Comparison of ENCODE assay signal across 18 cellular contexts in the genomic region with DNA sequence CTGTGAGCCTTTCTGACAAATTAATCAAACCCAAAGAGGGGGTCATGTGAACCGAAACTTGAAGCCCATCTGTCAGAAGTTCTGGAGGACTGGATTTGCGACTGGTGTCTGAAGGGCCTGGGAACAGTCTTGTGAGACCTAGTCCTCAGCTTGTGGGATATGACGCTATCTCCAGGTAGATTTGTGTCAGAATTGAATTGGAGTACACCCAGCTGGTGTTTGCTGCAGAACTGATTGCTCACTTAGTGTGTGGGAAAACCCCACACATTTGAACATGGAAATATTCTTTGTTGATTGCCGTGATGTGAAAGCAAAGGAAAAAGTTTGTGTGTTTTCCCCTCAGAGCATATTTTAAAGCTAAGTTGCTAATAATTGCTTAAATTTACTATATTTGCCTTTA. TPM values are rescaled to one million over a fixed set of nuclear protein-coding genes. Genes with fewer than 3 reads are reported as not detected.
DNase-seq lines count a peak whose midpoint lies in the region; ATAC-seq and TF ChIP-seq lines count a peak whose summit lies in the region.
"Had no signal": no experiment of that assay in that cellular context is flagged by ENCODE, and none has a peak within 500 bp of the region (broad histone marks: within the 10 kb centered on the region; RNA-seq: fewer than 3 reads in every experiment).

No MANE protein-coding gene starts in this region.

- no TSS peak for BruUV-seq in PC-9 (replicated peaks; lab: Mats Ljungman, UMichigan)

- no peaks in the 10 kb centered on the region for H3F3A ChIP-seq in PC-9 (ENCODE audit: insufficient read depth, low read depth)

- no peaks in the 10 kb centered on the region for H3K36me3 ChIP-seq in PC-9 (ENCODE audit: low read depth)
- H3K36me3 ChIP-seq: cardiac muscle cell, gastrocnemius medialis, SJSA1 had no signal

- H2AFZ ChIP-seq in PC-9: no peak overlapping the region

- peaks cover 13% of the 10 kb centered on the region for H3K36me3 Mint-ChIP-seq in activated CD4-positive, alpha-beta T cell treated with anti-CD3 and anti-CD28 coated beads for 36 hours (ENCODE audit: low read depth)
- peaks cover 9% of the 10 kb centered on the region for H3K36me3 Mint-ChIP-seq in activated CD4-positive, alpha-beta T cell treated with anti-CD3 and anti-CD28 coated beads, Interleukin-2, amount 10 ng/mL, durations not matched to agents 7 days and 5 days (ENCODE audit: low read depth)
- peaks cover 11% of the 10 kb centered on the region for H3K36me3 Mint-ChIP-seq in stimulated activated naive CD8-positive, alpha-beta T cell treated with anti-CD3 and anti-CD28 coated beads, Interleukin-15, Interleukin-2, amounts not matched to agents 100 ng/mL and 50 ng/mL, for 24 hours (ENCODE audit: low read depth)

- no peak overlapping the region for H3K27ac Mint-ChIP-seq in activated CD4-positive, alpha-beta T cell treated with anti-CD3 and anti-CD28 coated beads for 36 hours
- H3K27ac Mint-ChIP-seq in activated CD4-positive, alpha-beta T cell treated with anti-CD3 and anti-CD28 coated beads, Interleukin-2, amount 10 ng/mL, durations not matched to agents 7 days and 5 days: no peak overlapping the region
- peak overlapping the region; percentile 45 for H3K27ac Mint-ChIP-seq in stimulated activated naive CD8-positive, alpha-beta T cell treated with anti-CD3 and anti-CD28 coated beads, Interleukin-15, Interleukin-2, amounts not matched to agents 100 ng/mL and 50 ng/mL, for 24 hours
- H3K27ac Mint-ChIP-seq: nephron had no signal

- no peak overlapping the region for H3K4me3 ChIP-seq in PC-9
- H3K4me3 ChIP-seq: cardiac muscle cell, gastrocnemius medialis, SJSA1 had no signal

- 0 out of 2 replicates have a peak, but pooled peaks cover 6% of the 10 kb centered on the region for H3K27me3 ChIP-seq in PC-9 (ENCODE audit: insufficient read depth, low read depth)
- H3K27me3 ChIP-seq: cardiac muscle cell, SJSA1 had no signal

- peaks cover 4% of the 10 kb centered on the region for H3K4me1 Mint-ChIP-seq in activated CD4-positive, alpha-beta T cell treated with anti-CD3 and anti-CD28 coated beads for 36 hours
- no peaks in the 10 kb centered on the region for H3K4me1 Mint-ChIP-seq in activated CD4-positive, alpha-beta T cell treated with anti-CD3 and anti-CD28 coated beads, Interleukin-2, amount 10 ng/mL, durations not matched to agents 7 days and 5 days
- H3K4me1 Mint-ChIP-seq in stimulated activated naive CD8-positive, alpha-beta T cell treated with anti-CD3 and anti-CD28 coated beads, Interleukin-15, Interleukin-2, amounts not matched to agents 100 ng/mL and 50 ng/mL, for 24 hours (ENCODE audit: low read depth): peaks cover 9% of the 10 kb centered on the region
- H3K4me1 Mint-ChIP-seq: nephron had no signal

- no peaks in the 10 kb centered on the region for H3K9me3 Mint-ChIP-seq in activated CD4-positive, alpha-beta T cell treated with anti-CD3 and anti-CD28 coated beads for 36 hours (ENCODE audit: low read depth)
- no peaks in the 10 kb centered on the region for H3K9me3 Mint-ChIP-seq in activated CD4-positive, alpha-beta T cell treated with anti-CD3 and anti-CD28 coated beads, Interleukin-2, amount 10 ng/mL, durations not matched to agents 7 days and 5 days
- no peaks in the 10 kb centered on the region for H3K9me3 Mint-ChIP-seq in stimulated activated naive CD8-positive, alpha-beta T cell treated with anti-CD3 and anti-CD28 coated beads, Interleukin-15, Interleukin-2, amounts not matched to agents 100 ng/mL and 50 ng/mL, for 24 hours

- POLR2A ChIA-PET in activated CD4-positive, alpha-beta T cell treated with anti-CD3 and anti-CD28 coated beads for 36 hours (lab: Charles Lee): no interaction called here
- POLR2A ChIA-PET in activated CD4-positive, alpha-beta T cell treated with anti-CD3 and anti-CD28 coated beads, Interleukin-2, amount 10 ng/mL, durations not matched to agents 7 days and 5 days (lab: Charles Lee): no interaction called here
- POLR2A ChIA-PET in PC-9 (lab: Charles Lee; ENCODE audit: unreplicated experiment): interaction anchor here (0.7 kb wide), 1 partner anchor 388 kb away, joined by 6 read pairs; no protein-coding TSS in a partner anchor

- H3K4me3 Mint-ChIP-seq in activated CD4-positive, alpha-beta T cell treated with anti-CD3 and anti-CD28 coated beads for 36 hours: no peak overlapping the region
- H3K4me3 Mint-ChIP-seq in activated CD4-positive, alpha-beta T cell treated with anti-CD3 and anti-CD28 coated beads, Interleukin-2, amount 10 ng/mL, durations not matched to agents 7 days and 5 days: no peak overlapping the region
- no peak overlapping the region for H3K4me3 Mint-ChIP-seq in stimulated activated naive CD8-positive, alpha-beta T cell treated with anti-CD3 and anti-CD28 coated beads, Interleukin-15, Interleukin-2, amounts not matched to agents 100 ng/mL and 50 ng/mL, for 24 hours
- H3K4me3 Mint-ChIP-seq: nephron had no signal

- ATAC-seq in activated CD4-positive, alpha-beta T cell treated with anti-CD3 and anti-CD28 coated beads for 36 hours: peak; percentile 83
- ATAC-seq in GM21723 (IDR thresholded peaks at IDR 0.05; ENCODE audit: unreplicated experiment): peak; percentile 89
- ATAC-seq in HG03095 (IDR thresholded peaks at IDR 0.05; ENCODE audit: unreplicated experiment): peak; percentile 81
- ATAC-seq: gastrocnemius medialis had no signal

- no peaks in the 10 kb centered on the region for H3K4me1 ChIP-seq in PC-9 (replicated peaks; ENCODE audit: insufficient read depth)
- H3K4me1 ChIP-seq: gastrocnemius medialis, SJSA1 had no signal

- no peaks in the 10 kb centered on the region for H3K9me2 ChIP-seq in PC-9 (ENCODE audit: insufficient read depth)

- CTCF ChIA-PET in activated CD4-positive, alpha-beta T cell treated with anti-CD3 and anti-CD28 coated beads for 36 hours (lab: Charles Lee): interaction anchor here (1.0 to 2.9 kb wide), 2 partner anchors 13 to 18 kb away, joined by 3 to 14 read pairs; no protein-coding TSS in a partner anchor
- CTCF ChIA-PET in activated CD4-positive, alpha-beta T cell treated with anti-CD3 and anti-CD28 coated beads, Interleukin-2, amount 10 ng/mL, durations not matched to agents 7 days and 5 days (lab: Charles Lee): interaction anchor here (1.4 to 2.0 kb wide), 2 partner anchors 13 to 23 kb away, joined by 5 read pairs; no protein-coding TSS in a partner anchor
- CTCF ChIA-PET in PC-9 (lab: Charles Lee): no interaction called here

- H3K9me3 ChIP-seq in PC-9 (ENCODE audit: insufficient read depth, low read depth): no peaks in the 10 kb centered on the region
- H3K9me3 ChIP-seq: gastrocnemius medialis, SJSA1 had no signal

- H3K4me2 ChIP-seq in PC-9: no peak overlapping the region

- no peaks in the 10 kb centered on the region for H3K79me2 ChIP-seq in PC-9 (ENCODE audit: low read depth)

- no peak overlapping the region for H3K27ac ChIP-seq in PC-9
- H3K27ac ChIP-seq: cardiac muscle cell, gastrocnemius medialis, SJSA1 had no signal

- no peak for DNase-seq in activated CD4-positive, alpha-beta T cell treated with anti-CD3 and anti-CD28 coated beads for 36 hours
- DNase-seq in activated CD4-positive, alpha-beta T cell treated with anti-CD3 and anti-CD28 coated beads, Interleukin-2, amount 10 ng/mL, durations not matched to agents 7 days and 5 days: no peak
- no peak for DNase-seq in DMS53 treated with DMSO at 0.1 percent for 48 hours (lab: John Stamatoyannopoulos, UW; ENCODE audit: unreplicated experiment)
- no peak for DNase-seq in PC-9
- DNase-seq in superior temporal gyrus (ENCODE audit: extremely low spot score): no peak
- DNase-seq: 8988T; activated naive CD4-positive, alpha-beta T cell treated with anti-CD3 and anti-CD28 coated beads, Interleukin-2, amount 50 U/mL, for 16 hours; gastrocnemius medialis; IMR-90; NCI-H1048; NCI-H226; retina had no signal

- no peaks in the 10 kb centered on the region for H3K27me3 Mint-ChIP-seq in activated CD4-positive, alpha-beta T cell treated with anti-CD3 and anti-CD28 coated beads for 36 hours
- H3K27me3 Mint-ChIP-seq in activated CD4-positive, alpha-beta T cell treated with anti-CD3 and anti-CD28 coated beads, Interleukin-2, amount 10 ng/mL, durations not matched to agents 7 days and 5 days: no peaks in the 10 kb centered on the region
- H3K27me3 Mint-ChIP-seq in stimulated activated naive CD8-positive, alpha-beta T cell treated with anti-CD3 and anti-CD28 coated beads, Interleukin-15, Interleukin-2, amounts not matched to agents 100 ng/mL and 50 ng/mL, for 24 hours: no peaks in the 10 kb centered on the region

- intact Hi-C loops in activated CD4-positive, alpha-beta T cell treated with anti-CD3 and anti-CD28 coated beads for 36 hours (cut with DNase I, micrococcal nuclease): no loop called here
- intact Hi-C loops in PC-9 (cut with micrococcal nuclease; ENCODE audit: unreplicated experiment): no loop called here

- no peak for TF ChIP-seq CTCF in PC-9 (conservative IDR thresholded peaks at IDR 0.05)

- no peaks in the 10 kb centered on the region for H4K20me1 ChIP-seq in PC-9 (ENCODE audit: insufficient read depth)

RNA-seq across cellular contexts. Expression of a gene that starts 30.3 kb away (rescaled TPM):
- total RNA-seq in activated CD4-positive, alpha-beta T cell treated with anti-CD3 and anti-CD28 coated beads for 36 hours: 1 to 10 TPM; 4.1 to 7.3 TPM
- 1 to 10 TPM; 6.3 to 8.7 TPM for total RNA-seq in activated CD4-positive, alpha-beta T cell treated with anti-CD3 and anti-CD28 coated beads, Interleukin-2, amount 10 ng/mL, durations not matched to agents 7 days and 5 days
- not detected in 2 replicates for total RNA-seq in PC-9 (2021)
- total RNA-seq: gastrocnemius medialis had no signal
